In the genomic region with DNA sequence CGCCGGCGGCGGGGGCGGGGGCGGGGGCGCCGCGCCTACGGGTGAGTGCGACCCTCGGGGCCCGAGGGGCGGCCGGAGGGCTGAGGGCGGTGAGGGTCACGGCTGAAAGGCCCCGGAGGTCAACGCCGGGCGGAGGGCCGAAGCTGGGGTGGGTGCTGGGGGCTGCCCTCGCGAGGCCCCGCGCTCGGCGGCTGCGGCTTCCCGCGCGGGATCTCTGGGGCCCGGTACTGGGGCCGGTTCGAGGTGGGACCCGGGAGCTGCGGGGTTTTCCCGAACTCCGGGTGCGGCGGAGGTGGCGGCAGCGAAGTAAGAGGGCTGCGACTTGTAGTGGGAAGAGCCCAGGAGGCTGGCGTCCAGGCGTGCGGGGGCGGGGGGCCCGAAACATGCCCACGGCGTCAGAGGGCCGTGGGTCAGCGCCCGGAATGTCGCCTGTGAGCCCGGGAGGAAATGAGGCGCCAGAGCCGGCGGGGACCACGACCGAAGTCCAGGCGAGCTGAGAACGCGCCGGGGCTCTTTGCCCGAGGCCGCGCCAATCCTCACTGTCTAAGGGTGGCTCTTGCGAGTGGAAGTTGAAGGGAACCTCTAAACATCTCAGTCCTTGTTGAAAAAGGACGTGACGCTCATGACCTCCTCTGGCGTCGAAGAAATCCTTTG, we compare ENCODE assay signal across 8 cellular contexts. TPM values are rescaled to one million over a fixed set of nuclear protein-coding genes. Genes with fewer than 3 reads are reported as not detected.
DNase-seq lines count a peak whose midpoint lies in the region; ATAC-seq and TF ChIP-seq lines count a peak whose summit lies in the region.

No MANE protein-coding gene starts in this region.

- peak; percentile 53 for ATAC-seq in left lobe of liver

- no peaks in the 10 kb centered on the region for H3K27me3 ChIP-seq in subcutaneous abdominal adipose tissue (ENCODE audit: control insufficient read depth in 5 of 5, insufficient read depth in 4 of 5, low read length in 5 of 5)

- peak overlapping the region; percentile 72 to 89 (median 86) for H3K4me3 Mint-ChIP-seq in IgD-negative memory B cell

- peak overlapping the region in 4 of 5 donors; percentile 46 to 81 (median 73) for H3K9ac ChIP-seq in subcutaneous abdominal adipose tissue (ENCODE audit: low read length in 5 of 5)

- H3K36me3 ChIP-seq in subcutaneous abdominal adipose tissue (ENCODE audit: control insufficient read depth in 5 of 5, insufficient read depth in 5 of 5, low read length in 5 of 5), result no peaks in the 10 kb centered on the region

- peaks cover 0 to 37% (median 25%) of the 10 kb centered on the region in 5 donors for H3K4me1 ChIP-seq in subcutaneous abdominal adipose tissue (ENCODE audit: control insufficient read depth in 5 of 5, insufficient read depth in 5 of 5, low read length in 5 of 5)

- peaks cover 4% of the 10 kb centered on the region for H3K27me3 Mint-ChIP-seq in IgD-negative memory B cell

- H3K36me3 Mint-ChIP-seq in IgD-negative memory B cell, result no peaks in the 10 kb centered on the region

- H3K9me3 Mint-ChIP-seq in IgD-negative memory B cell, result no peaks in the 10 kb centered on the region

- peak overlapping the region; percentile 57 to 89 (median 67) for H3K27ac Mint-ChIP-seq in IgD-negative memory B cell

- TF ChIP-seq POLR2A in erythroblast (IDR thresholded peaks at IDR 0.05; ENCODE audit: low read length), result no peak

- H3K4me1 Mint-ChIP-seq in IgD-negative memory B cell, result peaks cover 30 to 47% (median 44%) of the 10 kb centered on the region in 3 donors

- H3K4me3 ChIP-seq in subcutaneous abdominal adipose tissue (ENCODE audit: low read depth in 1 of 5, low read length in 5 of 5), result peak overlapping the region; percentile 56 to 70 (median 60)

- no peaks in the 10 kb centered on the region for H3K9me3 ChIP-seq in subcutaneous abdominal adipose tissue (ENCODE audit: control insufficient read depth in 5 of 5, low read length in 5 of 5)

- H3K27ac ChIP-seq in caudate nucleus (ENCODE audit: low read depth, low read length) (peak overlapping the region; percentile 44), subcutaneous abdominal adipose tissue (ENCODE audit: low read depth, low read length) (peak overlapping the region; percentile 89)

- peak; percentile 48 for DNase-seq in activated CD8-positive, alpha-beta memory T cell treated with anti-CD3 and anti-CD28 coated beads, Interleukin-2, amount 50 U/mL, for 48 hours
- no peak for DNase-seq in activated CD8-positive, alpha-beta memory T cell treated with anti-CD3 and anti-CD28 coated beads for 24 hours
- DNase-seq in caudate nucleus (lab: John Stamatoyannopoulos, UW), result peak in 6 of 61 donors; percentile 0 to 13 (median 6)
- DNase-seq in left lobe of liver (ENCODE audit: low spot score), result peak; percentile 74
- no peak for DNase-seq in erythroblast (lab: John Stamatoyannopoulos, UW)
- DNase-seq in medulla oblongata (ENCODE audit: extremely low spot score), result no peak

RNA-seq across cellular contexts. Expression of a gene that starts 0.4 kb away (rescaled TPM):
- 31.1 TPM for polyA plus RNA-seq in IgD-negative memory B cell
- total RNA-seq in left lobe of liver, result 72.5 TPM

Comparison
In these comparisons a context has a peak if more than half of its experiments do, and no peak if none do; other contexts are left out.
1. DNase-seq: peak in activated CD8-positive, alpha-beta memory T cell treated with anti-CD3 and anti-CD28 coated beads, Interleukin-2, amount 50 U/mL, for 48 hours (single experiment) and left lobe of liver (single experiment); none in activated CD8-positive, alpha-beta memory T cell treated with anti-CD3 and anti-CD28 coated beads for 24 hours (single experiment), erythroblast (0 of 2) and medulla oblongata (single experiment).